In the genomic region with DNA sequence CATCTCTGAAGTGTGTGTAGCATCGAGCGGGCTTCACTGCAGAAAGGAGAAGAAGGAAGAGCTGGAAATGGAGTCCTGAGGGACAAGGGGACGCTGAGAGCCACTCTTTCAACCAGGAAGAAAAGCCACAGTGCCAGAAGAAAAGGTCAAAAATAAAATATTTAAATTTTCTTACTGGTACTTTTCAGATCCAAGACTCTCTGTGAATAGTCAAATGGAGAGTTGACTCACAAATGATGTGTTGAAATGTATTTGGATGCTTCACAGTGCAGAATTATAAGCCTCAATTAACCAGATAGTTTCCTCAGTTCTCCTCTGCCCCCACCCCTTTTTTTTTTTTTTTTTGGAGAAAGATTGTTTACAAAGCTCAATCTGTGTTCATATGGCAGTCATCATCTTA, we compare ENCODE assay signal across 15 cellular contexts.
"Had no signal": no experiment of that assay in that cellular context is flagged by ENCODE, and none has a peak within 500 bp of the region (broad histone marks: within the 10 kb centered on the region; RNA-seq: fewer than 3 reads in every experiment).

No MANE protein-coding gene starts in this region.

- H3K4me1 Mint-ChIP-seq: immature natural killer cell, mesothelial cell of epicardium, nephron had no signal

- ATAC-seq: effector memory CD8-positive, alpha-beta T cell; lower lobe of right lung; pancreas; right cardiac atrium had no signal

- H3K4me3 Mint-ChIP-seq: dendritic cell treated with granulocyte-macrophage colony-stimulating factor and Interleukin-4, amounts not matched to agents 40 ng/mL and 50 ng/mL, for 4 days; effector memory CD8-positive, alpha-beta T cell; immature natural killer cell; memory B cell; mesothelial cell of epicardium; nephron had no signal

- H3K36me3 Mint-ChIP-seq: immature natural killer cell, memory B cell, mesothelial cell of epicardium had no signal

- H3K27me3 Mint-ChIP-seq: effector memory CD8-positive, alpha-beta T cell; progenitor cell of endocrine pancreas had no signal

- H3K9me3 Mint-ChIP-seq: dendritic cell treated with granulocyte-macrophage colony-stimulating factor and Interleukin-4, amounts not matched to agents 40 ng/mL and 50 ng/mL, for 4 days; effector memory CD8-positive, alpha-beta T cell; immature natural killer cell; nephron had no signal

- H3K27ac Mint-ChIP-seq: dendritic cell treated with granulocyte-macrophage colony-stimulating factor and Interleukin-4, amounts not matched to agents 40 ng/mL and 50 ng/mL, for 4 days; memory B cell; mesothelial cell of epicardium; nephron; progenitor cell of endocrine pancreas had no signal

- DNase-seq: effector memory CD8-positive, alpha-beta T cell; foreskin fibroblast; immature natural killer cell; left ventricle myocardium inferior; lower lobe of right lung; occipital lobe; pancreas; right cardiac atrium; stimulated activated CD4-positive, alpha-beta T cell treated with anti-CD3 and anti-CD28 coated beads, Interleukin-2, amount 100 ng/mL, for 48 hours; trophoblast cell had no signal
